2 cellular contexts compared by ENCODE assay signal in genomic region chr5:135937245-135937644, GRCh38.
TF ChIP-seq lines count a peak whose summit lies in the region.

No MANE protein-coding gene starts in this region.

TF ChIP-seq in HepG2, 621 proteins besides CTCF, POLR2A, EP300 and RAD21:
- no peak for TF ChIP-seq ZNF773 (CRISPR knock-in tag; IDR thresholded peaks at IDR 0.05; ENCODE audit: borderline replicate concordance)
- TF ChIP-seq WIZ (CRISPR knock-in tag; IDR thresholded peaks at IDR 0.05): no peak
- TF ChIP-seq KAT7 (CRISPR knock-in tag; IDR thresholded peaks at IDR 0.05; ENCODE audit: borderline replicate concordance): no peak
- no peak for TF ChIP-seq TARDBP (CRISPR knock-in tag; IDR thresholded peaks at IDR 0.05)
- TF ChIP-seq RXRB (CRISPR knock-in tag; IDR thresholded peaks at IDR 0.05; ENCODE audit: borderline replicate concordance): no peak
- TF ChIP-seq ZNF546 (CRISPR knock-in tag; conservative IDR thresholded peaks at IDR 0.05): no peak
- TF ChIP-seq AHR (CRISPR knock-in tag; IDR thresholded peaks at IDR 0.05): no peak
- no peak for TF ChIP-seq ZBTB20 (CRISPR knock-in tag; IDR thresholded peaks at IDR 0.05; ENCODE audit: borderline replicate concordance, low read depth)
- TF ChIP-seq CHD4 (IDR thresholded peaks at IDR 0.05; ENCODE audit: borderline replicate concordance, low read length): no peak
- no peak for TF ChIP-seq HOMEZ (CRISPR knock-in tag; IDR thresholded peaks at IDR 0.05; ENCODE audit: low read depth)
- TF ChIP-seq MAFK (conservative IDR thresholded peaks at IDR 0.05 in 1 of 2, IDR thresholded peaks at IDR 0.05 in 1 of 2; ENCODE audit: low read length in 2 of 2): peak; percentile 98 to 99
- TF ChIP-seq MAFF (IDR thresholded peaks at IDR 0.05; ENCODE audit: low read depth, low read length): peak; percentile 99
- no peak for TF ChIP-seq ZNF468 (CRISPR knock-in tag; IDR thresholded peaks at IDR 0.05)
- TF ChIP-seq POGZ (CRISPR knock-in tag; IDR thresholded peaks at IDR 0.05): no peak
- no peak for TF ChIP-seq ARID5B (CRISPR knock-in tag; IDR thresholded peaks at IDR 0.05)
TF ChIP-seq in HepG2: peak in this region for 2.

TF ChIP-seq in K562, 482 proteins besides CTCF, POLR2A, EP300 and RAD21:
- TF ChIP-seq MAFK (IDR thresholded peaks at IDR 0.05; ENCODE audit: low read length) (peak; percentile 94), C11orf30 (IDR thresholded peaks at IDR 0.05; ENCODE audit: low read depth) (peak; percentile 83), MAFF (IDR thresholded peaks at IDR 0.05; ENCODE audit: low read length) (peak; percentile 94), RCOR1 (IDR thresholded peaks at IDR 0.05; ENCODE audit: borderline replicate concordance in 1 of 2, low read depth in 2 of 2, low read length in 2 of 2) (no peak), CBX8 (IDR thresholded peaks at IDR 0.05; ENCODE audit: borderline replicate concordance, extremely low read depth, low read depth, low read length, poor library complexity, severe bottlenecking) (peak; percentile 77), MAFG (tag; conservative IDR thresholded peaks at IDR 0.05) (peak; percentile 82), FOS (IDR thresholded peaks at IDR 0.05; ENCODE audit: extremely low read depth, insufficient read length) (no peak), ZNF316 (IDR thresholded peaks at IDR 0.05) (peak; percentile 83)
